In the genomic region with DNA sequence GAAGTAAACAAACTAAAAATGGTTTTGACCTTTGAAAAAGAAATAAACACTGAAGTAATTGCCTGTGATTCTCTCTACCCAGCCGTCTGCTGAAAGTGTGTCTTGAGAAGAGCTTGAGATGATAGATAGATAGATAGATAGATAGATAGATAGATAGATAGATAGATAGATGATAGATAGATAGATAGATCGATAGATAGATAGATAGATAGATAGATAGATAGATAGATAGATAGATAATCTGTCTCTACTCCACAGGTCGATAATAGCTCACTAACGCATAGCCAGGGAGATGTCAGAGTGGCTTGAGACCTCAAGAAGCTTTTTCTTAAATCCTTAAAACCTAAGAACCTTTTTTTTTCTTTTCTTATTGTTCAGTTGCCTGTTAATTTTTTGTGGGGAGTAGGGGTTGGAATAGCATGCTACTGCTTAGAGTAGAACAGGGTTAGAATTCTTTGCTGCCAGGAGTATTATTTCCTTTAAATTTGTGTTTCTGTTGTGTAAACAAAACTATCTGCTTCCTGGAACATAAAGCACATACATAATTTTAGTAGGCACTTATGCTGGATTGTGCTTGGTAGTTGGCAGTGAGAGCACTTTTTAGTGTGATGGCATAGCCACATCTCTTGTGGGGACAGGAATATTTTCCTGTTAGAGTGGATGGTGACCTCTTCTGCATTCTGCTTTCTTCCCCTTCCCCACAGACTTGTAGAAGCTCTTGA, we compare ENCODE assay signal across 16 cellular contexts.
DNase-seq lines count a peak whose midpoint lies in the region; ATAC-seq, FAIRE-seq and TF ChIP-seq lines count a peak whose summit lies in the region.
"Had no signal": no experiment of that assay in that cellular context is flagged by ENCODE, and none has a peak within 500 bp of the region (broad histone marks: within the 10 kb centered on the region; RNA-seq: fewer than 3 reads in every experiment).

No MANE protein-coding gene starts in this region.

- H3K9me3 ChIP-seq in K562 (replicated peaks; ENCODE audit: control insufficient read depth, insufficient read depth, low read depth, low read length) = peaks cover 6% of the 10 kb centered on the region

- no peak for TF ChIP-seq POLR2A in K562 (conservative IDR thresholded peaks at IDR 0.05)

- intact Hi-C loops in K562 (cut with micrococcal nuclease) = no loop called here

- no peak overlapping the region for H2AFZ ChIP-seq in K562 (ENCODE audit: low read depth, low read length)

- no peaks in the 10 kb centered on the region for H4K20me1 ChIP-seq in K562 (replicated peaks; ENCODE audit: control insufficient read depth, insufficient read depth, low read length)

- peaks cover 10 to 17% of the 10 kb centered on the region in 2 donors for H3K9me3 Mint-ChIP-seq in stimulated activated naive CD8-positive, alpha-beta T cell treated with anti-CD3 and anti-CD28 coated beads, Interleukin-15, amount 100 ng/mL, for 72 hours
- H3K9me3 Mint-ChIP-seq in type B pancreatic cell = peaks cover 11% of the 10 kb centered on the region

- peaks cover 54% of the 10 kb centered on the region for H3K36me3 Mint-ChIP-seq in type B pancreatic cell

- H3K4me1 Mint-ChIP-seq in stimulated activated naive CD8-positive, alpha-beta T cell treated with anti-CD3 and anti-CD28 coated beads, Interleukin-15, amount 100 ng/mL, for 72 hours = peaks cover 15% of the 10 kb centered on the region
- no peaks in the 10 kb centered on the region for H3K4me1 Mint-ChIP-seq in type B pancreatic cell (ENCODE audit: unreplicated experiment)

- CTCF ChIA-PET in K562 (lab: Yijun Ruan, JAX; ENCODE audit: low intra/inter-chr PET ratio) = no interaction called here

- ATAC-seq in stimulated activated naive CD8-positive, alpha-beta T cell treated with anti-CD3 and anti-CD28 coated beads, Interleukin-15, amount 100 ng/mL, for 72 hours = no peak
- ATAC-seq in stimulated activated naive CD8-positive, alpha-beta T cell treated with anti-CD3 and anti-CD28 coated beads, Interleukin-15, Interleukin-2, amounts not matched to agents 100 U/mL and 50 U/mL, for 24 hours = no peak
- ATAC-seq in K562 = no peak
- ATAC-seq in HG02885 (IDR thresholded peaks at IDR 0.05; ENCODE audit: poor library complexity, unreplicated experiment) = no peak
- ATAC-seq: HCT116 had no signal

- BruUV-seq in K562 (replicated peaks; lab: Mats Ljungman, UMichigan) = no TSS peak

- DNase-seq in DMS153 (lab: John Stamatoyannopoulos, UW) (peak; percentile 7), DMS153 treated with DMSO at 0.1 percent for 48 hours (lab: John Stamatoyannopoulos, UW; ENCODE audit: unreplicated experiment) (no peak), K562 (ENCODE audit: extremely low read depth in 1 of 4, low spot score in 3 of 4) (no peak), type B pancreatic cell (ENCODE audit: extremely low spot score, unreplicated experiment) (no peak)
- DNase-seq in stimulated activated naive CD8-positive, alpha-beta T cell treated with anti-CD3 and anti-CD28 coated beads, Interleukin-15, amount 100 ng/mL, for 72 hours = no peak
- no peak for DNase-seq in stimulated activated naive CD8-positive, alpha-beta T cell treated with anti-CD3 and anti-CD28 coated beads, Interleukin-15, Interleukin-2, amounts not matched to agents 100 U/mL and 50 U/mL, for 24 hours
- DNase-seq in activated CD4-positive, alpha-beta T cell treated with anti-CD3 and anti-CD28 coated beads for 4 hours = no peak
- DNase-seq: KG1, NCI-H1105 treated with DMSO at 0.1 percent for 48 hours, NCI-H187 treated with DMSO at 0.1 percent for 48 hours, NCI-H2171 treated with DMSO at 0.1 percent for 48 hours, SJCRH30 had no signal

- in situ Hi-C loops in K562 (cut with MboI) = no loop called here

- FAIRE-seq in K562 (lab: Jason Lieb, UNC) = no peak

- no peak overlapping the region for H3K27ac ChIP-seq in K562 (ENCODE audit: extremely low read depth, low read depth, low read length)
- H3K27ac ChIP-seq: 22Rv1, HL-60, SJCRH30 had no signal

- no peak for TF ChIP-seq CTCF in K562 (IDR thresholded peaks at IDR 0.05 in 2 of 3, conservative IDR thresholded peaks at IDR 0.05 in 1 of 3; ENCODE audit: insufficient read depth in 2 of 3, low read depth in 1 of 3, low read length in 3 of 3)
- TF ChIP-seq CTCF in type B pancreatic cell (conservative IDR thresholded peaks at IDR 0.05) = no peak

- no peaks in the 10 kb centered on the region for H3K9me1 ChIP-seq in K562 (ENCODE audit: control insufficient read depth, insufficient read depth, low read length)

- H3K27me3 ChIP-seq in K562 (ENCODE audit: control insufficient read depth in 2 of 2, insufficient read depth in 2 of 2, low read length in 2 of 2) = no peaks in the 10 kb centered on the region
- H3K27me3 ChIP-seq: SJCRH30 had no signal

- no peaks in the 10 kb centered on the region for H3K4me1 ChIP-seq in K562 (replicated peaks in 1 of 2; ENCODE audit: control insufficient read depth in 2 of 2, insufficient read depth in 2 of 2, low read length in 2 of 2)
- H3K4me1 ChIP-seq: SJCRH30 had no signal

- H3K4me3 Mint-ChIP-seq in stimulated activated naive CD8-positive, alpha-beta T cell treated with anti-CD3 and anti-CD28 coated beads, Interleukin-15, amount 100 ng/mL, for 72 hours = no peak overlapping the region
- no peak overlapping the region for H3K4me3 Mint-ChIP-seq in type B pancreatic cell

- no peak overlapping the region for H3K4me3 ChIP-seq in K562
- H3K4me3 ChIP-seq: SJCRH30 had no signal

- WGBS in K562 (ENCODE audit: insufficient coverage, low coverage, missing lambda C conversion rate) = 52% methylated on average over 4 of the region's 4 CpGs

- H3K9ac ChIP-seq in K562 (ENCODE audit: insufficient read depth in 1 of 2, low read depth in 2 of 2, low read length in 2 of 2) = no peak overlapping the region

- H3K36me3 ChIP-seq in K562 (ENCODE audit: control insufficient read depth, insufficient read depth, low read length) = no peaks in the 10 kb centered on the region

- POLR2A ChIA-PET in K562 (lab: Yijun Ruan, JAX) = no interaction called here

- no peak overlapping the region for H3K4me2 ChIP-seq in K562 (ENCODE audit: insufficient read depth, low read length)

- peak overlapping the region; percentile 56 to 60 for H3K27ac Mint-ChIP-seq in stimulated activated naive CD8-positive, alpha-beta T cell treated with anti-CD3 and anti-CD28 coated beads, Interleukin-15, amount 100 ng/mL, for 72 hours
- H3K27ac Mint-ChIP-seq in type B pancreatic cell = peak overlapping the region; percentile 17

- TF ChIP-seq EP300 in K562 (IDR thresholded peaks at IDR 0.05; ENCODE audit: low read length) = no peak

- no peaks in the 10 kb centered on the region for H3K27me3 Mint-ChIP-seq in stimulated activated naive CD8-positive, alpha-beta T cell treated with anti-CD3 and anti-CD28 coated beads, Interleukin-15, amount 100 ng/mL, for 72 hours
- no peaks in the 10 kb centered on the region for H3K27me3 Mint-ChIP-seq in type B pancreatic cell

- TF ChIP-seq RAD21 in K562 (CRISPR knock-in tag; conservative IDR thresholded peaks at IDR 0.05 in 1 of 2, IDR thresholded peaks at IDR 0.05 in 1 of 2) = no peak

- H3K79me2 ChIP-seq in K562 (ENCODE audit: control insufficient read depth, insufficient read depth, low read length) = no peaks in the 10 kb centered on the region

TF ChIP-seq in K562, 482 proteins besides CTCF, POLR2A, EP300 and RAD21 (continues in another document):
- TF ChIP-seq CCNT2 (IDR thresholded peaks at IDR 0.05; ENCODE audit: borderline replicate concordance, extremely low read depth, insufficient read length, low read depth, low read length) = no peak
- no peak for TF ChIP-seq ZNF75A (CRISPR knock-in tag; IDR thresholded peaks at IDR 0.05)
- no peak for TF ChIP-seq ZNF449 (CRISPR knock-in tag; IDR thresholded peaks at IDR 0.05)
- no peak for TF ChIP-seq BRD9 (IDR thresholded peaks at IDR 0.05; ENCODE audit: low read depth, partially characterized antibody)
- no peak for TF ChIP-seq RBM22 (IDR thresholded peaks at IDR 0.05; ENCODE audit: low read depth, low read length, poor library complexity, severe bottlenecking)
- TF ChIP-seq, protein P1, sequence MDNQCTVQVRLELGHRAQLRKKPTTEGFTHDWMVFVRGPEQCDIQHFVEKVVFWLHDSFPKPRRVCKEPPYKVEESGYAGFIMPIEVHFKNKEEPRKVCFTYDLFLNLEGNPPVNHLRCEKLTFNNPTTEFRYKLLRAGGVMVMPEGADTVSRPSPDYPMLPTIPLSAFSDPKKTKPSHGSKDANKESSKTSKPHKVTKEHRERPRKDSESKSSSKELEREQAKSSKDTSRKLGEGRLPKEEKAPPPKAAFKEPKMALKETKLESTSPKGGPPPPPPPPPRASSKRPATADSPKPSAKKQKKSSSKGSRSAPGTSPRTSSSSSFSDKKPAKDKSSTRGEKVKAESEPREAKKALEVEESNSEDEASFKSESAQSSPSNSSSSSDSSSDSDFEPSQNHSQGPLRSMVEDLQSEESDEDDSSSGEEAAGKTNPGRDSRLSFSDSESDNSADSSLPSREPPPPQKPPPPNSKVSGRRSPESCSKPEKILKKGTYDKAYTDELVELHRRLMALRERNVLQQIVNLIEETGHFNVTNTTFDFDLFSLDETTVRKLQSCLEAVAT (IDR thresholded peaks at IDR 0.05) = no peak
- 0 out of 2 replicates have a peak, but pooled peaks have one; percentile 35 for TF ChIP-seq GATAD2B (IDR thresholded peaks at IDR 0.05; ENCODE audit: borderline replicate concordance)
- no peak for TF ChIP-seq XRCC5 (IDR thresholded peaks at IDR 0.05; ENCODE audit: low read depth, low read length)
- no peak for TF ChIP-seq HCFC1 (IDR thresholded peaks at IDR 0.05; ENCODE audit: low read depth, low read length)
- no peak for TF ChIP-seq PHB (CRISPR knock-in tag; IDR thresholded peaks at IDR 0.05)
